25 cellular contexts compared by ENCODE assay signal in the genomic region with DNA sequence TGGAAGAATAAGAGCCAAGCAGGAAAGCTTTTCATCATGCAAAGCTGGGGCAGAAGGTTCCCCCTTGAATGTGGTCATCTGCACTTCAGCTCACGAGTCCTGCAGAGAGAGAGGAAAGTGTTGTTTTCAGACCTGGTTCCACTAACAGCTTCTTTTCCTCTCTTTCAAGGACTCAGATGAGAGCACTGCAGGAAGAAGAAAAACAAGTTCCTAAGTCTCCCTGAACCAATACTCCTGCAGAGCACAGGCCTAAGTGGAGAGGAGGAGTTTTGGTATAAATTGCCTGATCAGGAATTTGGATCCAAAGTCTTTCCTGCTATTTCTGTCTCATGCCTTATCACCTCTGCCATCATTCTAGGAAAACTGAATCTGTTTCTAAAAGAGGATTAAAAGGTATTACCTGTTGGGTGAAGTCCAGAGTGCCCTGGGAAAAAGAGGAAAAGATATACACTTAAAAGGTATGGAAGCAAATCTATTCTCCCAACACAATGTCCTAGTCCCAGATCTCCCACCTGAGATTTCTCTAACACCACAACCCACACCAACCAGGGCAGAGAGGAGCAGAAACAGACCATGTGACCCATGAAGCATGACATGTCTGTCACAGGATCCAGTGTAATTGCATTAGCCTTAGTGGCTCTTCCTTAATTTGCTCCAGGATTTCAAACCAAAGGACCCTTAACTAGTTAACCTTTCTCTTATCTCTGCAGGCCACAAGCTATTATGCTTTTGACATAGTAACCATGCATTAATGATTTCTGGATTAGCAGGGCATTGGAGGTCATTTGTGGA. TPM values are rescaled to one million over a fixed set of nuclear protein-coding genes. Genes with fewer than 3 reads are reported as not detected.
"Had no signal": no experiment of that assay in that cellular context is flagged by ENCODE, and none has a peak within 500 bp of the region (broad histone marks: within the 10 kb centered on the region; RNA-seq: fewer than 3 reads in every experiment).

No MANE protein-coding gene starts in this region.

- DNase-seq: activated CD4-positive, alpha-beta memory T cell treated with anti-CD3 and anti-CD28 coated beads, Interleukin-2, amount 10 ng/mL, durations not matched to agents 7 days and 5 days; activated CD4-positive, alpha-beta T cell treated with anti-CD3 and anti-CD28 coated beads for 36 hours; activated CD4-positive, alpha-beta T cell treated with anti-CD3 and anti-CD28 coated beads, Interleukin-2, amount 50 U/mL, for 1 hour; activated gamma-delta T cell treated with Interleukin-2 at 50 U/mL for 16 hours; activated naive CD4-positive, alpha-beta T cell treated with anti-CD3 and anti-CD28 coated beads, Interleukin-2, amount 10 ng/mL, durations not matched to agents 7 days and 5 days; activated naive CD8-positive, alpha-beta T cell treated with anti-CD3 and anti-CD28 coated beads for 36 hours; activated T-cell treated with anti-CD3 and anti-CD28 coated beads for 4 hours; activated T-cell treated with anti-CD3 and anti-CD28 coated beads, Interleukin-2, amount 50 U/mL, for 72 hours; brain microvascular endothelial cell; KG1; NCI-H1048; NCI-H146; NCI-H187 treated with DMSO at 0.1 percent for 48 hours; NCI-H2081 treated with DMSO at 0.1 percent for 48 hours; NCI-H446; NCI-H524; PC-3; SHP77; T-helper 17 cell; T1000 had no signal

- H3K27me3 Mint-ChIP-seq: activated CD4-positive, alpha-beta memory T cell treated with anti-CD3 and anti-CD28 coated beads, Interleukin-2, amount 10 ng/mL, durations not matched to agents 7 days and 5 days; activated CD4-positive, alpha-beta T cell treated with anti-CD3 and anti-CD28 coated beads for 36 hours; activated naive CD8-positive, alpha-beta T cell treated with anti-CD3 and anti-CD28 coated beads for 36 hours; T-helper 17 cell had no signal

- H3K27ac Mint-ChIP-seq: activated CD4-positive, alpha-beta memory T cell treated with anti-CD3 and anti-CD28 coated beads, Interleukin-2, amount 10 ng/mL, durations not matched to agents 7 days and 5 days; activated CD4-positive, alpha-beta T cell treated with anti-CD3 and anti-CD28 coated beads for 36 hours; activated naive CD4-positive, alpha-beta T cell treated with anti-CD3 and anti-CD28 coated beads, Interleukin-2, amount 10 ng/mL, durations not matched to agents 7 days and 5 days; activated naive CD8-positive, alpha-beta T cell treated with anti-CD3 and anti-CD28 coated beads for 36 hours; activated T-cell treated with anti-CD3 and anti-CD28 coated beads, Interleukin-2, amount 50 U/mL, for 72 hours; activated T-helper 2 cell treated with anti-CD3 and anti-CD28 coated beads, Interferon-gamma antibody, Interleukin-2, Interleukin-4, amounts not matched to agents 10 μg/mL and 5 μg/mL and 100 μg/mL, durations not matched to agents 14 hours and 24 hours and 36 hours; T-helper 17 cell had no signal

- H3K4me1 Mint-ChIP-seq: activated CD4-positive, alpha-beta memory T cell treated with anti-CD3 and anti-CD28 coated beads, Interleukin-2, amount 10 ng/mL, durations not matched to agents 7 days and 5 days; activated CD4-positive, alpha-beta T cell treated with anti-CD3 and anti-CD28 coated beads for 36 hours; activated naive CD4-positive, alpha-beta T cell treated with anti-CD3 and anti-CD28 coated beads, Interleukin-2, amount 10 ng/mL, durations not matched to agents 7 days and 5 days had no signal

- H3K36me3 Mint-ChIP-seq: activated naive CD4-positive, alpha-beta T cell treated with anti-CD3 and anti-CD28 coated beads, Interleukin-2, amount 10 ng/mL, durations not matched to agents 7 days and 5 days; activated naive CD8-positive, alpha-beta T cell treated with anti-CD3 and anti-CD28 coated beads for 36 hours had no signal

- H3K4me3 Mint-ChIP-seq: activated CD4-positive, alpha-beta memory T cell treated with anti-CD3 and anti-CD28 coated beads, Interleukin-2, amount 10 ng/mL, durations not matched to agents 7 days and 5 days; activated CD4-positive, alpha-beta T cell treated with anti-CD3 and anti-CD28 coated beads for 36 hours; activated naive CD4-positive, alpha-beta T cell treated with anti-CD3 and anti-CD28 coated beads, Interleukin-2, amount 10 ng/mL, durations not matched to agents 7 days and 5 days; activated naive CD8-positive, alpha-beta T cell treated with anti-CD3 and anti-CD28 coated beads for 36 hours; activated T-cell treated with anti-CD3 and anti-CD28 coated beads, Interleukin-2, amount 50 U/mL, for 72 hours; T-helper 17 cell had no signal

- ATAC-seq: activated CD4-positive, alpha-beta T cell treated with anti-CD3 and anti-CD28 coated beads for 36 hours; activated T-cell treated with anti-CD3 and anti-CD28 coated beads, Interleukin-2, amount 50 U/mL, for 72 hours; PC-3; T-helper 17 cell had no signal

- H3K9me3 Mint-ChIP-seq: activated CD4-positive, alpha-beta memory T cell treated with anti-CD3 and anti-CD28 coated beads, Interleukin-2, amount 10 ng/mL, durations not matched to agents 7 days and 5 days; activated naive CD4-positive, alpha-beta T cell treated with anti-CD3 and anti-CD28 coated beads, Interleukin-2, amount 10 ng/mL, durations not matched to agents 7 days and 5 days; activated naive CD8-positive, alpha-beta T cell treated with anti-CD3 and anti-CD28 coated beads for 36 hours; activated T-cell treated with anti-CD3 and anti-CD28 coated beads, Interleukin-2, amount 50 U/mL, for 72 hours; activated T-helper 2 cell treated with anti-CD3 and anti-CD28 coated beads, Interferon-gamma antibody, Interleukin-2, Interleukin-4, amounts not matched to agents 10 μg/mL and 5 μg/mL and 100 μg/mL, durations not matched to agents 14 hours and 24 hours and 36 hours had no signal

- FAIRE-seq: RCC 7860, TTC549 had no signal

RNA-seq across cellular contexts. Expression of gene HLA-DRB5, which starts 12.2 kb away (rescaled TPM):
- total RNA-seq: cardiac muscle cell, M059J, PC-3 had no signal
